21 cellular contexts compared by ENCODE assay signal in genomic region chr17:83176272-83176955, GRCh38.
DNase-seq lines count a peak whose midpoint lies in the region; ATAC-seq and TF ChIP-seq lines count a peak whose summit lies in the region.
"Had no signal": no experiment of that assay in that cellular context is flagged by ENCODE, and none has a peak within 500 bp of the region (broad histone marks: within the 10 kb centered on the region; RNA-seq: fewer than 3 reads in every experiment).

No MANE protein-coding gene starts in this region.

- H3K4me1 ChIP-seq in mucosa of descending colon (ENCODE audit: low read depth), result no peaks in the 10 kb centered on the region
- H3K4me1 ChIP-seq: foreskin keratinocyte, parathyroid adenoma, SJSA1 had no signal

- DNase-seq in stimulated activated CD4-positive, alpha-beta T cell treated with anti-CD3 and anti-CD28 coated beads, Interleukin-4, amount 100 ng/mL, for 24 hours, result peak; percentile 0
- no peak for DNase-seq in stimulated activated CD4-positive, alpha-beta T cell treated with anti-CD3 and anti-CD28 coated beads, Interleukin-2, amount 100 ng/mL, for 48 hours
- peak; percentile 5 for DNase-seq in activated CD4-positive, alpha-beta memory T cell treated with anti-CD3 and anti-CD28 coated beads, Interleukin-2, amount 10 ng/mL, durations not matched to agents 7 days and 5 days
- DNase-seq in natural killer cell treated with Interleukin-12 subunit alpha and Interleukin-12 subunit beta and Interleukin-15 and Interleukin-18, amount 100 ng/mL, for 72 hours (ENCODE audit: low spot score), result peak; percentile 53
- no peak for DNase-seq in mucosa of descending colon
- no peak for DNase-seq in nucleus accumbens (lab: John Stamatoyannopoulos, UW)
- DNase-seq in SKM-1 treated with dmso at 0.1 percent for 144 hours (lab: John Stamatoyannopoulos, UW; ENCODE audit: unreplicated experiment), result no peak
- DNase-seq: activated B cell treated with CpG ODN at 0.5 μM for 24 hours; COR-L47; foreskin keratinocyte; H9; MV-4-11; NCI-H187 treated with DMSO at 0.1 percent for 48 hours; NCI-H226; stimulated activated naive CD8-positive, alpha-beta T cell treated with anti-CD3 and anti-CD28 coated beads, Interleukin-15, Interleukin-2, amounts not matched to agents 100 U/mL and 50 U/mL, for 24 hours; tibial artery had no signal

- no peaks in the 10 kb centered on the region for H3K36me3 ChIP-seq in mucosa of descending colon (ENCODE audit: low read depth)
- H3K36me3 ChIP-seq: cardiac muscle cell, SJSA1, tibial artery had no signal

- H3K27me3 Mint-ChIP-seq in activated CD4-positive, alpha-beta memory T cell treated with anti-CD3 and anti-CD28 coated beads, Interleukin-2, amount 10 ng/mL, durations not matched to agents 7 days and 5 days, result peaks cover 4% of the 10 kb centered on the region
- H3K27me3 Mint-ChIP-seq in natural killer cell treated with Interleukin-12 subunit alpha and Interleukin-12 subunit beta and Interleukin-15 and Interleukin-18, amount 100 ng/mL, for 72 hours, result no peaks in the 10 kb centered on the region

- POLR2A ChIA-PET in activated CD4-positive, alpha-beta memory T cell treated with anti-CD3 and anti-CD28 coated beads, Interleukin-2, amount 10 ng/mL, durations not matched to agents 7 days and 5 days (lab: Charles Lee), result no interaction called here

- H3K4me1 Mint-ChIP-seq in activated CD4-positive, alpha-beta memory T cell treated with anti-CD3 and anti-CD28 coated beads, Interleukin-2, amount 10 ng/mL, durations not matched to agents 7 days and 5 days, result no peaks in the 10 kb centered on the region
- H3K4me1 Mint-ChIP-seq in natural killer cell treated with Interleukin-12 subunit alpha and Interleukin-12 subunit beta and Interleukin-15 and Interleukin-18, amount 100 ng/mL, for 72 hours (ENCODE audit: low read depth in 2 of 2), result peaks cover 0 to 13% of the 10 kb centered on the region in 2 donors

- ATAC-seq in natural killer cell treated with Interleukin-12 subunit alpha and Interleukin-12 subunit beta and Interleukin-15 and Interleukin-18, amount 100 ng/mL, for 72 hours, result no peak
- no peak for ATAC-seq in mucosa of descending colon
- ATAC-seq: foreskin keratinocyte; stimulated activated naive CD8-positive, alpha-beta T cell treated with anti-CD3 and anti-CD28 coated beads, Interleukin-15, Interleukin-2, amounts not matched to agents 100 U/mL and 50 U/mL, for 24 hours had no signal

- H3K9me3 Mint-ChIP-seq in activated CD4-positive, alpha-beta memory T cell treated with anti-CD3 and anti-CD28 coated beads, Interleukin-2, amount 10 ng/mL, durations not matched to agents 7 days and 5 days, result no peaks in the 10 kb centered on the region
- no peaks in the 10 kb centered on the region for H3K9me3 Mint-ChIP-seq in natural killer cell treated with Interleukin-12 subunit alpha and Interleukin-12 subunit beta and Interleukin-15 and Interleukin-18, amount 100 ng/mL, for 72 hours
- H3K9me3 Mint-ChIP-seq: activated B cell treated with CpG ODN at 0.5 μM for 24 hours; T-helper 2 cell treated with Interferon-gamma antibody and Interleukin-4, amounts not matched to agents 5 μg/mL and 100 μg/mL, for 36 hours had no signal

- intact Hi-C loops in mucosa of descending colon (cut with DNase I, micrococcal nuclease), result no loop called here

- H3K36me3 Mint-ChIP-seq in activated CD4-positive, alpha-beta memory T cell treated with anti-CD3 and anti-CD28 coated beads, Interleukin-2, amount 10 ng/mL, durations not matched to agents 7 days and 5 days (ENCODE audit: low read depth), result no peaks in the 10 kb centered on the region
- no peaks in the 10 kb centered on the region for H3K36me3 Mint-ChIP-seq in natural killer cell treated with Interleukin-12 subunit alpha and Interleukin-12 subunit beta and Interleukin-15 and Interleukin-18, amount 100 ng/mL, for 72 hours

- H3K4me3 Mint-ChIP-seq in activated CD4-positive, alpha-beta memory T cell treated with anti-CD3 and anti-CD28 coated beads, Interleukin-2, amount 10 ng/mL, durations not matched to agents 7 days and 5 days, result no peak overlapping the region
- no peak overlapping the region for H3K4me3 Mint-ChIP-seq in natural killer cell treated with Interleukin-12 subunit alpha and Interleukin-12 subunit beta and Interleukin-15 and Interleukin-18, amount 100 ng/mL, for 72 hours
- H3K4me3 Mint-ChIP-seq: activated B cell treated with CpG ODN at 0.5 μM for 24 hours; H9; T-helper 2 cell treated with Interferon-gamma antibody and Interleukin-4, amounts not matched to agents 5 μg/mL and 100 μg/mL, for 36 hours had no signal

- no peak overlapping the region for H3K4me3 ChIP-seq in mucosa of descending colon
- H3K4me3 ChIP-seq: cardiac muscle cell, hepatocyte, SJSA1, tibial artery had no signal

- H3K9me3 ChIP-seq in mucosa of descending colon, result no peaks in the 10 kb centered on the region
- H3K9me3 ChIP-seq: SJSA1, tibial artery had no signal

- no peak for TF ChIP-seq CTCF in mucosa of descending colon (IDR thresholded peaks at IDR 0.05)

- CTCF ChIA-PET in activated CD4-positive, alpha-beta memory T cell treated with anti-CD3 and anti-CD28 coated beads, Interleukin-2, amount 10 ng/mL, durations not matched to agents 7 days and 5 days (lab: Charles Lee), result no interaction called here

- no peak overlapping the region for H3K27ac Mint-ChIP-seq in activated CD4-positive, alpha-beta memory T cell treated with anti-CD3 and anti-CD28 coated beads, Interleukin-2, amount 10 ng/mL, durations not matched to agents 7 days and 5 days
- H3K27ac Mint-ChIP-seq in natural killer cell treated with Interleukin-12 subunit alpha and Interleukin-12 subunit beta and Interleukin-15 and Interleukin-18, amount 100 ng/mL, for 72 hours, result peak overlapping the region in 1 of 2 donors; percentile 72
- H3K27ac Mint-ChIP-seq: activated B cell treated with CpG ODN at 0.5 μM for 24 hours; H9; T-helper 2 cell treated with Interferon-gamma antibody and Interleukin-4, amounts not matched to agents 5 μg/mL and 100 μg/mL, for 36 hours had no signal

Comparison
In these comparisons a context has a peak if more than half of its experiments do, and no peak if none do; other contexts are left out.
1. DNase-seq: peak in stimulated activated CD4-positive, alpha-beta T cell treated with anti-CD3 and anti-CD28 coated beads, Interleukin-4, amount 100 ng/mL, for 24 hours (single experiment), activated CD4-positive, alpha-beta memory T cell treated with anti-CD3 and anti-CD28 coated beads, Interleukin-2, amount 10 ng/mL, durations not matched to agents 7 days and 5 days (single experiment) and natural killer cell treated with Interleukin-12 subunit alpha and Interleukin-12 subunit beta and Interleukin-15 and Interleukin-18, amount 100 ng/mL, for 72 hours (single experiment); none in stimulated activated CD4-positive, alpha-beta T cell treated with anti-CD3 and anti-CD28 coated beads, Interleukin-2, amount 100 ng/mL, for 48 hours (0 of 2), mucosa of descending colon (0 of 3), nucleus accumbens (0 of 56) and SKM-1 treated with dmso at 0.1 percent for 144 hours (single experiment).